8 cellular contexts compared by ENCODE assay signal in genomic region chr2:1730047-1730937, GRCh38. TPM values are rescaled to one million over a fixed set of nuclear protein-coding genes. Genes with fewer than 3 reads are reported as not detected.
A peak's percentile ranks its signal among the peaks of the same experiment; 100 is the strongest.
DNase-seq lines count a peak whose midpoint lies in the region; ATAC-seq, FAIRE-seq and TF ChIP-seq lines count a peak whose summit lies in the region.

No MANE protein-coding gene starts in this region.

- peaks cover 38% of the 10 kb centered on the region for H3F3A ChIP-seq in neural progenitor cell (ENCODE audit: low read depth)

- no peak overlapping the region for H3K27ac Mint-ChIP-seq in neural progenitor cell

- H4K20me1 ChIP-seq in BLaER1 (peaks cover 88% of the 10 kb centered on the region), neural progenitor cell (ENCODE audit: low read depth) (peaks cover 78% of the 10 kb centered on the region)

- H3K27ac ChIP-seq in BLaER1 (peak overlapping the region; percentile 82), SJSA1 (peak overlapping the region; percentile 88), neural progenitor cell (no peak overlapping the region)

- peaks cover 34% of the 10 kb centered on the region for H3K36me3 ChIP-seq in BLaER1
- peaks cover 34% of the 10 kb centered on the region for H3K36me3 ChIP-seq in SJSA1
- H3K36me3 ChIP-seq in neural progenitor cell, result no peaks in the 10 kb centered on the region

- TF ChIP-seq CTCF in foreskin fibroblast (IDR thresholded peaks at IDR 0.05; ENCODE audit: low read depth, low read length), result no peak
- TF ChIP-seq CTCF in neural progenitor cell (IDR thresholded peaks at IDR 0.05), result no peak

- peak overlapping the region; percentile 58 for H3K9ac ChIP-seq in BLaER1
- H3K9ac ChIP-seq in neural progenitor cell, result no peak overlapping the region

- H3K4me1 ChIP-seq in BLaER1 (peaks cover 75% of the 10 kb centered on the region), SJSA1 (replicated peaks) (peaks cover 67% of the 10 kb centered on the region), neural progenitor cell (peaks cover 45% of the 10 kb centered on the region)

- no peak for ATAC-seq in HG03135 (IDR thresholded peaks at IDR 0.05; ENCODE audit: unreplicated experiment)
- no peak for ATAC-seq in GM21717 (IDR thresholded peaks at IDR 0.05; ENCODE audit: unreplicated experiment)
- ATAC-seq in HG03520 (IDR thresholded peaks at IDR 0.05; ENCODE audit: unreplicated experiment), result no peak

- peaks cover 11% of the 10 kb centered on the region for H3K36me3 Mint-ChIP-seq in neural progenitor cell

- peak; percentile 74 to 81 for DNase-seq in SJSA1 (ENCODE audit: low read depth in 1 of 2, low spot score in 2 of 2)
- peak; percentile 94 to 96 for DNase-seq in foreskin fibroblast
- DNase-seq in neural progenitor cell (ENCODE audit: low spot score), result peak; percentile 83
- DNase-seq in GM12892 (ENCODE audit: insufficient read length), result no peak

- H3K27me3 Mint-ChIP-seq in neural progenitor cell (ENCODE audit: insufficient read depth, low read depth), result peaks cover 6% of the 10 kb centered on the region

- H3K4me3 ChIP-seq in BLaER1 (peak overlapping the region; percentile 26), SJSA1 (no peak overlapping the region), foreskin fibroblast (ENCODE audit: low read depth in 1 of 2, low read length in 2 of 2) (peak overlapping the region; percentile 3 to 6), neural progenitor cell (peak overlapping the region; percentile 14)

- H3K9me3 ChIP-seq in BLaER1, result peaks cover 20% of the 10 kb centered on the region
- no peaks in the 10 kb centered on the region; the same call in 1 of the 2 replicates for H3K9me3 ChIP-seq in SJSA1 (replicated peaks)
- H3K9me3 ChIP-seq in neural progenitor cell (ENCODE audit: low read depth), result no peaks in the 10 kb centered on the region

- peak overlapping the region; percentile 34 for H3K4me3 Mint-ChIP-seq in neural progenitor cell

- FAIRE-seq in GM12892 (lab: Jason Lieb, UNC), result no peak

- H3K4me2 ChIP-seq in BLaER1 (peak overlapping the region; percentile 85), neural progenitor cell (peak overlapping the region; percentile 68)

- H3K9me3 Mint-ChIP-seq in neural progenitor cell, result peaks cover 21% of the 10 kb centered on the region

- TF ChIP-seq POLR2A in GM12892 (IDR thresholded peaks at IDR 0.05; ENCODE audit: low read depth, low read length), result no peak

- peaks cover 80% of the 10 kb centered on the region for H3K79me2 ChIP-seq in neural progenitor cell (ENCODE audit: low read depth)

- no peak overlapping the region for H2AFZ ChIP-seq in neural progenitor cell (replicated peaks)

- peaks cover 57% of the 10 kb centered on the region for H3K4me1 Mint-ChIP-seq in neural progenitor cell

- H3K27me3 ChIP-seq in BLaER1 (no peaks in the 10 kb centered on the region), SJSA1 (replicated peaks) (no peaks in the 10 kb centered on the region), neural progenitor cell (peaks cover 49% of the 10 kb centered on the region)

RNA-seq across cellular contexts. Expression of gene PXDN, which starts 14.0 kb away (rescaled TPM):
- 199 and 310 TPM in 2 replicates for total RNA-seq in SJSA1 (2014; rRNA removed; shearing (Covaris generic))
- 118 and 128 TPM in 2 replicates for total RNA-seq in neural progenitor cell (ENCODE audit: low replicate concordance)
- polyA plus RNA-seq in GM12892 (2012; ENCODE audit: missing spikeins), result 0.04 TPM
